7 cellular contexts compared by ENCODE assay signal in genomic region chr1:161523817-161524741, GRCh38. TPM values are rescaled to one million over a fixed set of nuclear protein-coding genes. Genes with fewer than 3 reads are reported as not detected.
DNase-seq lines count a peak whose midpoint lies in the region; ATAC-seq and TF ChIP-seq lines count a peak whose summit lies in the region.
"Not testable (repeated sequence)": the region's sequence is repeated elsewhere in the genome, so short reads cannot be mapped to it uniquely, and the experiment has no call there.

Gene HSPA6 (plus strand): TSS chr1:161524540. CDS start chr1:161524659, 119 bp downstream.

- not testable (repeated sequence) for H3K79me2 ChIP-seq in mammary epithelial cell (ENCODE audit: insufficient read depth, low read length)

- H2AFZ ChIP-seq in mammary epithelial cell (ENCODE audit: low read depth, low read length) = peak within 1 kb of the TSS; percentile 88

- H3K4me1 ChIP-seq in mammary epithelial cell (ENCODE audit: insufficient read depth, low read length); iPS-18a (ENCODE audit: control insufficient read depth, low read depth, low read length); sigmoid colon: not testable (repeated sequence)

- under 1% methylated on average over 29 of the region's 72 CpGs for WGBS in mammary epithelial cell (ENCODE audit: low coverage, missing lambda C conversion rate)
- 1% methylated on average over 63 of the region's 72 CpGs for WGBS in sigmoid colon, 2 donors

- not testable (repeated sequence) for H4K20me1 ChIP-seq in mammary epithelial cell (ENCODE audit: insufficient read depth, low read length)

- intact Hi-C loops in mammary epithelial cell (cut with micrococcal nuclease) = loop anchor here (1.0 kb wide), 2 partner anchors 7 to 37 kb away; no protein-coding TSS in a partner anchor
- intact Hi-C loops in sigmoid colon (cut with DNase I) = not testable (repeated sequence)

- peak within 1 kb of the TSS; percentile 85 for H3K4me2 ChIP-seq in mammary epithelial cell (ENCODE audit: insufficient read depth, low read depth, low read length)

- dilution Hi-C loops in mammary epithelial cell (cut with HindIII; ENCODE audit: low sequenced_read_pairs) = not testable (repeated sequence)

- peak within 1 kb of the TSS; percentile 78 for H3K27ac ChIP-seq in mammary epithelial cell (ENCODE audit: insufficient read depth, low read depth, low read length)
- not testable (repeated sequence) for H3K27ac ChIP-seq in iPS-18a (ENCODE audit: low read length)
- peak within 1 kb of the TSS; percentile 73 to 87 (median 79) for H3K27ac ChIP-seq in sigmoid colon

- not testable (repeated sequence) for TF ChIP-seq POLR2A in sigmoid colon (IDR thresholded peaks at IDR 0.05)

- ATAC-seq in GM18519 (IDR thresholded peaks at IDR 0.05; ENCODE audit: low FRiP score, unreplicated experiment) (peak; percentile 32), HG03159 (IDR thresholded peaks at IDR 0.05; ENCODE audit: unreplicated experiment) (peak; percentile 58)

- H3K9me3 ChIP-seq in mammary epithelial cell (replicated peaks; ENCODE audit: insufficient read depth, low read length); iPS-18a (ENCODE audit: control insufficient read depth, low read depth, low read length); sigmoid colon: not testable (repeated sequence)

- H3K4me3 ChIP-seq in mammary epithelial cell (replicated peaks in 1 of 3; ENCODE audit: insufficient read depth in 1 of 3, low read depth in 2 of 3, low read length in 3 of 3) (peak within 1 kb of the TSS; percentile 53 to 70 (median 68)), iPS-18a (ENCODE audit: low read length) (peak within 1 kb of the TSS; percentile 86), sigmoid colon (peak within 1 kb of the TSS; percentile 65 to 75 (median 73))

- DNase-seq in NCI-H345 (lab: John Stamatoyannopoulos, UW) (peak; percentile 45), mammary epithelial cell (peak; percentile 83), sigmoid colon (peak; percentile 75)
- DNase-seq in activated CD4-positive, CD25-positive, alpha-beta regulatory T cell treated with anti-CD3 and anti-CD28 coated beads, Interleukin-2, amount 50 U/mL, for 16 hours (ENCODE audit: low read depth, low spot score) = peak; percentile 72

- not testable (repeated sequence) for BruUV-seq in mammary epithelial cell (replicated peaks; lab: Mats Ljungman, UMichigan)

- H3K9ac ChIP-seq in mammary epithelial cell (ENCODE audit: insufficient read depth, low read length) = peak within 1 kb of the TSS; percentile 55
- peak within 1 kb of the TSS; percentile 36 for H3K9ac ChIP-seq in iPS-18a (ENCODE audit: low read length)

- in situ Hi-C loops in mammary epithelial cell (cut with MboI; ENCODE audit: low sequenced_read_pairs in 2 of 2) = not testable (repeated sequence)

- not testable (repeated sequence) for H3K27me3 ChIP-seq in mammary epithelial cell (ENCODE audit: insufficient read depth, low read length); sigmoid colon
- peaks cover 30% of the 10 kb centered on the region for H3K27me3 ChIP-seq in iPS-18a (ENCODE audit: control insufficient read depth, insufficient read depth, low read length)

- TF ChIP-seq EP300 in sigmoid colon (IDR thresholded peaks at IDR 0.05) = not testable (repeated sequence)

- TF ChIP-seq CTCF in mammary epithelial cell (conservative IDR thresholded peaks at IDR 0.05 in 1 of 2, IDR thresholded peaks at IDR 0.05 in 1 of 2; ENCODE audit: extremely low read depth in 1 of 2, insufficient read depth in 1 of 2, low read depth in 1 of 2, low read length in 2 of 2); sigmoid colon (IDR thresholded peaks at IDR 0.05): not testable (repeated sequence)

- H3K36me3 ChIP-seq in mammary epithelial cell (ENCODE audit: insufficient read depth, low read length); iPS-18a (ENCODE audit: control insufficient read depth, low read depth, low read length); sigmoid colon: not testable (repeated sequence)

- CTCF ChIA-PET in mammary epithelial cell (lab: Charles Lee; ENCODE audit: low non-redundant PET) = interaction anchor here (0.7 kb wide), 1 partner anchor 233 kb away, joined by 3 read pairs; no protein-coding TSS in a partner anchor

RNA-seq across cellular contexts. Expression of gene HSPA6, which starts in this region (rescaled TPM):
- total RNA-seq in mammary epithelial cell = under 1 TPM; 0.33 to 0.82 TPM
- polyA plus RNA-seq in mammary epithelial cell = 0.79 TPM
- polyA minus RNA-seq in mammary epithelial cell = not detected
- total RNA-seq in sigmoid colon = 1 to 10 TPM in 3 of 4 donors, not detected in 1; 2.0 to 2.9 (median 2.5) TPM
- 1 to 10 TPM in 2 of 3 donors, under 1 TPM in 1; 0.60 to 2.3 (median 1.6) TPM for polyA plus RNA-seq in sigmoid colon

Comparison
In these comparisons a context has a peak if more than half of its experiments do, and no peak if none do; other contexts are left out.
1. Peak in DNase-seq, H3K4me3 ChIP-seq, H3K27ac ChIP-seq, H3K9ac ChIP-seq and H3K4me2 ChIP-seq in mammary epithelial cell; RNA of the gene not detected or under 1 TPM.